In genomic region chr9:12415361-12415760, GRCh38 we compare ENCODE assay signal across 37 cellular contexts.
"Had no signal": no experiment of that assay in that cellular context is flagged by ENCODE, and none has a peak within 500 bp of the region (broad histone marks: within the 10 kb centered on the region; RNA-seq: fewer than 3 reads in every experiment).

No MANE protein-coding gene starts in this region.

- H3K27me3 Mint-ChIP-seq: activated B cell treated with CpG ODN at 0.5 μM for 24 hours; activated CD4-positive, alpha-beta memory T cell treated with anti-CD3 and anti-CD28 coated beads for 36 hours; activated naive CD8-positive, alpha-beta T cell treated with anti-CD3 and anti-CD28 coated beads for 36 hours had no signal

- H3K4me1 ChIP-seq: ascending aorta, body of pancreas, breast epithelium had no signal

- H3K27me3 ChIP-seq: ascending aorta, body of pancreas, breast epithelium had no signal

- H3K4me1 Mint-ChIP-seq: activated B cell treated with CpG ODN at 0.5 μM for 24 hours; activated naive CD8-positive, alpha-beta T cell treated with anti-CD3 and anti-CD28 coated beads for 36 hours had no signal

- H3K27ac Mint-ChIP-seq: activated B cell treated with CpG ODN at 0.5 μM for 24 hours; activated CD4-positive, alpha-beta memory T cell treated with anti-CD3 and anti-CD28 coated beads for 36 hours; activated naive CD8-positive, alpha-beta T cell treated with anti-CD3 and anti-CD28 coated beads for 36 hours; activated T-helper 1 cell treated with anti-CD3 and anti-CD28 coated beads, Interleukin-12 subunit alpha, Interleukin-12 subunit beta, Interleukin-2, Interleukin-4 antibody, amounts not matched to agents 30 ng/mL and 10 ng/mL and 1 ng/mL, durations not matched to agents 14 hours and 24 hours and 36 hours; T-helper 2 cell treated with Interferon-gamma antibody and Interleukin-4, amounts not matched to agents 5 μg/mL and 100 μg/mL, for 36 hours had no signal

- H3K9me3 ChIP-seq: ascending aorta, body of pancreas, breast epithelium had no signal

- ATAC-seq: activated T-cell treated with anti-CD3 and anti-CD28 coated beads, Interleukin-2, amount 50 U/mL, for 4 hours; body of pancreas; Right ventricle myocardium inferior had no signal

- H3K27ac ChIP-seq: ascending aorta, body of pancreas, breast epithelium, KMS-11, PC-9, RWPE1, SK-N-MC, VCaP had no signal

- H3K4me3 Mint-ChIP-seq: activated B cell treated with CpG ODN at 0.5 μM for 24 hours; activated CD4-positive, alpha-beta memory T cell treated with anti-CD3 and anti-CD28 coated beads for 36 hours; activated naive CD8-positive, alpha-beta T cell treated with anti-CD3 and anti-CD28 coated beads for 36 hours; activated T-cell treated with anti-CD3 and anti-CD28 coated beads, Interleukin-2, amount 50 U/mL, for 4 hours; activated T-helper 1 cell treated with anti-CD3 and anti-CD28 coated beads, Interleukin-12 subunit alpha, Interleukin-12 subunit beta, Interleukin-2, Interleukin-4 antibody, amounts not matched to agents 30 ng/mL and 10 ng/mL and 1 ng/mL, durations not matched to agents 14 hours and 24 hours and 36 hours; T-helper 2 cell treated with Interferon-gamma antibody and Interleukin-4, amounts not matched to agents 5 μg/mL and 100 μg/mL, for 36 hours had no signal

- H3K4me3 ChIP-seq: ascending aorta, body of pancreas, breast epithelium, PC-9, SK-N-MC had no signal

- H3K36me3 ChIP-seq: ascending aorta, breast epithelium had no signal

- DNase-seq: activated B cell treated with CpG ODN at 0.5 μM for 24 hours; activated CD4-positive, alpha-beta memory T cell treated with anti-CD3 and anti-CD28 coated beads for 36 hours; activated CD4-positive, alpha-beta T cell treated with anti-CD3 and anti-CD28 coated beads for 4 hours; activated CD4-positive, alpha-beta T cell treated with anti-CD3 and anti-CD28 coated beads, Interleukin-2, amount 50 U/mL, for 1 hour; activated CD4-positive, CD25-positive, alpha-beta regulatory T cell treated with anti-CD3 and anti-CD28 coated beads, Interleukin-2, amount 50 U/mL, for 72 hours; activated CD8-positive, alpha-beta memory T cell treated with anti-CD3 and anti-CD28 coated beads, Interleukin-2, amount 50 U/mL, for 4 hours; activated effector memory CD4-positive, alpha-beta T cell treated with Interleukin-2 at 50 U/mL for 16 hours; activated naive CD4-positive, alpha-beta T cell; activated naive CD4-positive, alpha-beta T cell treated with anti-CD3 and anti-CD28 coated beads, Interleukin-2, amount 50 U/mL, for 16 hours; activated naive CD8-positive, alpha-beta T cell treated with anti-CD3 and anti-CD28 coated beads for 36 hours; activated T-cell treated with anti-CD3 and anti-CD28 coated beads for 4 hours; activated T-cell treated with anti-CD3 and anti-CD28 coated beads, Interleukin-2, amount 50 U/mL, for 4 hours; amygdala; body of pancreas; caudate nucleus; NCI-H1092 treated with DMSO at 0.1 percent for 48 hours; NCI-H1417; NCI-H146; NCI-H187; NCI-H2029 treated with DMSO at 0.1 percent for 48 hours; NCI-H2107; NCI-H2171; NCI-H510A; NCI-H526; NCI-H748 treated with DMSO at 0.1 percent for 48 hours; NK-92 treated with Interleukin-12 subunit alpha and Interleukin-12 subunit beta, amount 100 ng/mL, for 24 hours; PC-9; SIG-M5 had no signal

- H3K36me3 Mint-ChIP-seq: activated CD4-positive, alpha-beta memory T cell treated with anti-CD3 and anti-CD28 coated beads for 36 hours; activated naive CD8-positive, alpha-beta T cell treated with anti-CD3 and anti-CD28 coated beads for 36 hours had no signal

- H3K9ac ChIP-seq: KMS-11 had no signal

- H2AFZ ChIP-seq: PC-9 had no signal

- H3K4me2 ChIP-seq: KMS-11, PC-9 had no signal
